17 cellular contexts compared by ENCODE assay signal in the genomic region with DNA sequence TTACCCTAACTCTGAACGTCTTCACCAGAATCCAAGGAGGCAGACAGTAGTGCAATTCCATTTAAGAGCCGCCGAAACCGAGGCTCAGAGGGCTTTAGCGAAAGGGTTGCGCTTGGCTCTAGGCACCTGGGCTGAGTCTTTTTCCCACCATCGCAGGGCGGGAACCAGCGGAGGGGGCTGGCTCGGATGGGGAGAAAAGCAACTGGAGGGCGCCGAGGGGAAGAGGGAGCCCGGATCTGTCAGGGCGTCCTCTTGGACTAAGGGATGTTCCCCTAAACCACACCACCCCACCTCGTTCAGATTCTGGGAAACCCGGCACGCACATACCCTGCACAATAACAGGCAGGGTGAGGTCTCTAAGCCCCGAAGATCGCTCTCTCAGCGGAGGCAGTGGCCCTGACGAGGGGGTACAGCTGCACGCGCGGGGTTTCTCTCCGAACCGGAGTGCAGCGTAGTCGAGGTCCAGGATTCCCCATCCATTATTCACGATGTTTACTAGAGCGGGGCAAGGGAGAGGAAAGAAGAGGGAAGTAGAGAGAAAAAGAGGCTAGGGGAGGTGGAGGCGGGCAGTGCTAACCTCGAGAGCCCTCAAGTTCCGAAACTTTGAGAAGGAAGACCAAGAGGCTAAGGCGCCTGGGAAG. TPM values are rescaled to one million over a fixed set of nuclear protein-coding genes. Genes with fewer than 3 reads are reported as not detected.
DNase-seq lines count a peak whose midpoint lies in the region; ATAC-seq and TF ChIP-seq lines count a peak whose summit lies in the region.
"Had no signal": no experiment of that assay in that cellular context is flagged by ENCODE, and none has a peak within 500 bp of the region (broad histone marks: within the 10 kb centered on the region; RNA-seq: fewer than 3 reads in every experiment).

No MANE protein-coding gene starts in this region.

- DNase-seq in WTC11 (ENCODE audit: low spot score) (peak; percentile 41), COR-L47 (lab: John Stamatoyannopoulos, UW) (no peak), NCI-H1930 (lab: John Stamatoyannopoulos, UW) (no peak)
- DNase-seq in stimulated activated naive B cell treated with anti-CD40 and anti-IgM and Interleukin-4, amounts not matched to agents 10 μg/mL and 1 μg/mL and 100 μg/mL, for 72 hours: no peak
- DNase-seq: CD4-positive, alpha-beta memory T cell; GF-D8; HCEC 1CT; NCI-H187; NCI-H526 treated with DMSO at 0.1 percent for 48 hours; SHP77 treated with DMSO at 0.1 percent for 48 hours had no signal

- H3K27ac Mint-ChIP-seq in WTC11: no peak overlapping the region
- H3K27ac Mint-ChIP-seq in stimulated activated naive B cell treated with anti-CD40 and anti-IgM and Interleukin-4, amounts not matched to agents 10 μg/mL and 1 μg/mL and 100 μg/mL, for 72 hours: peak overlapping the region; percentile 89
- H3K27ac Mint-ChIP-seq: B cell had no signal

- no peaks in the 10 kb centered on the region for H3K36me3 Mint-ChIP-seq in WTC11
- peaks cover 0 to 5% of the 10 kb centered on the region in 2 donors for H3K36me3 Mint-ChIP-seq in stimulated activated naive B cell treated with anti-CD40 and anti-IgM and Interleukin-4, amounts not matched to agents 10 μg/mL and 1 μg/mL and 100 μg/mL, for 72 hours
- H3K36me3 Mint-ChIP-seq: CD4-positive, alpha-beta memory T cell had no signal

- H3K27ac ChIP-seq in HUES48 (ENCODE audit: low read depth, low read length): no peak overlapping the region

- no peaks in the 10 kb centered on the region for H3K9me3 ChIP-seq in HUES48 (ENCODE audit: control insufficient read depth, insufficient read depth, low read length)
- no peaks in the 10 kb centered on the region for H3K9me3 ChIP-seq in iPS-15b (ENCODE audit: control insufficient read depth, insufficient read depth, low read length)

- H3K27me3 ChIP-seq in HUES48 (ENCODE audit: control insufficient read depth, insufficient read depth, low read length) (peaks cover 100% of the 10 kb centered on the region), iPS-15b (ENCODE audit: control insufficient read depth, insufficient read depth, low read length) (peaks cover 100% of the 10 kb centered on the region)

- H3K9ac ChIP-seq in HUES48 (ENCODE audit: low read depth, low read length) (no peak overlapping the region), iPS-15b (ENCODE audit: low read depth, low read length) (no peak overlapping the region)

- peaks cover 48% of the 10 kb centered on the region for H3K4me1 Mint-ChIP-seq in WTC11
- peaks cover 18 to 33% of the 10 kb centered on the region in 2 donors for H3K4me1 Mint-ChIP-seq in stimulated activated naive B cell treated with anti-CD40 and anti-IgM and Interleukin-4, amounts not matched to agents 10 μg/mL and 1 μg/mL and 100 μg/mL, for 72 hours

- ATAC-seq in WTC11: peak; percentile 5
- no peak for ATAC-seq in stimulated activated naive B cell treated with anti-CD40 and anti-IgM and Interleukin-4, amounts not matched to agents 10 μg/mL and 1 μg/mL and 100 μg/mL, for 72 hours (replicated peaks)
- ATAC-seq in GM21390 (IDR thresholded peaks at IDR 0.05; ENCODE audit: unreplicated experiment): no peak
- ATAC-seq: SK-N-SH treated with all-trans-retinoic acid at 6 μM for 48 hours had no signal

- CTCF ChIA-PET in WTC11 (lab: Charles Lee): interaction anchor here (1.3 kb wide), 1 partner anchor 53 kb away, joined by 4 read pairs; no protein-coding TSS in a partner anchor

- peaks cover 100% of the 10 kb centered on the region for H3K27me3 Mint-ChIP-seq in WTC11 (ENCODE audit: low read depth)
- H3K27me3 Mint-ChIP-seq in stimulated activated naive B cell treated with anti-CD40 and anti-IgM and Interleukin-4, amounts not matched to agents 10 μg/mL and 1 μg/mL and 100 μg/mL, for 72 hours: peaks cover 86 to 100% of the 10 kb centered on the region in 2 donors

- POLR2A ChIA-PET in WTC11 (lab: Charles Lee): no interaction called here

- no peak for TF ChIP-seq CTCF in WTC11 (IDR thresholded peaks at IDR 0.05)

- 0 out of 2 replicates have a peak overlapping the region, but pooled peaks have one; percentile 19 for H3K4me3 ChIP-seq in HUES48 (ENCODE audit: low read depth, low read length)
- peak overlapping the region; percentile 27 for H3K4me3 ChIP-seq in iPS-15b (ENCODE audit: low read depth, low read length)

- no peaks in the 10 kb centered on the region for H3K36me3 ChIP-seq in HUES48 (ENCODE audit: control insufficient read depth, insufficient read depth, low read length)
- no peaks in the 10 kb centered on the region for H3K36me3 ChIP-seq in iPS-15b (ENCODE audit: control insufficient read depth, insufficient read depth, low read length)

- no peaks in the 10 kb centered on the region for H3K9me3 Mint-ChIP-seq in WTC11
- H3K9me3 Mint-ChIP-seq in stimulated activated naive B cell treated with anti-CD40 and anti-IgM and Interleukin-4, amounts not matched to agents 10 μg/mL and 1 μg/mL and 100 μg/mL, for 72 hours: peaks cover 0 to 5% of the 10 kb centered on the region in 2 donors

- H3K4me3 Mint-ChIP-seq in WTC11: peak overlapping the region; percentile 77
- H3K4me3 Mint-ChIP-seq in stimulated activated naive B cell treated with anti-CD40 and anti-IgM and Interleukin-4, amounts not matched to agents 10 μg/mL and 1 μg/mL and 100 μg/mL, for 72 hours: peak overlapping the region in 1 of 2 donors; percentile 21
- H3K4me3 Mint-ChIP-seq: B cell had no signal

- H3K4me1 ChIP-seq in HUES48 (ENCODE audit: control insufficient read depth, insufficient read depth, low read length): peaks cover 30% of the 10 kb centered on the region
- no peaks in the 10 kb centered on the region for H3K4me1 ChIP-seq in iPS-15b (ENCODE audit: control insufficient read depth, insufficient read depth, low read length)

TF ChIP-seq in WTC11, 78 proteins besides CTCF, POLR2A, EP300 and RAD21:
- TF ChIP-seq, protein P1, sequence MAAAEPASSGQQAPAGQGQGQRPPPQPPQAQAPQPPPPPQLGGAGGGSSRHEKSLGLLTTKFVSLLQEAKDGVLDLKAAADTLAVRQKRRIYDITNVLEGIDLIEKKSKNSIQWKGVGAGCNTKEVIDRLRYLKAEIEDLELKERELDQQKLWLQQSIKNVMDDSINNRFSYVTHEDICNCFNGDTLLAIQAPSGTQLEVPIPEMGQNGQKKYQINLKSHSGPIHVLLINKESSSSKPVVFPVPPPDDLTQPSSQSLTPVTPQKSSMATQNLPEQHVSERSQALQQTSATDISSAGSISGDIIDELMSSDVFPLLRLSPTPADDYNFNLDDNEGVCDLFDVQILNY (CRISPR knock-in tag; IDR thresholded peaks at IDR 0.05): 0 out of 2 replicates have a peak, but pooled peaks have one; percentile 55
- TF ChIP-seq, protein P2, sequence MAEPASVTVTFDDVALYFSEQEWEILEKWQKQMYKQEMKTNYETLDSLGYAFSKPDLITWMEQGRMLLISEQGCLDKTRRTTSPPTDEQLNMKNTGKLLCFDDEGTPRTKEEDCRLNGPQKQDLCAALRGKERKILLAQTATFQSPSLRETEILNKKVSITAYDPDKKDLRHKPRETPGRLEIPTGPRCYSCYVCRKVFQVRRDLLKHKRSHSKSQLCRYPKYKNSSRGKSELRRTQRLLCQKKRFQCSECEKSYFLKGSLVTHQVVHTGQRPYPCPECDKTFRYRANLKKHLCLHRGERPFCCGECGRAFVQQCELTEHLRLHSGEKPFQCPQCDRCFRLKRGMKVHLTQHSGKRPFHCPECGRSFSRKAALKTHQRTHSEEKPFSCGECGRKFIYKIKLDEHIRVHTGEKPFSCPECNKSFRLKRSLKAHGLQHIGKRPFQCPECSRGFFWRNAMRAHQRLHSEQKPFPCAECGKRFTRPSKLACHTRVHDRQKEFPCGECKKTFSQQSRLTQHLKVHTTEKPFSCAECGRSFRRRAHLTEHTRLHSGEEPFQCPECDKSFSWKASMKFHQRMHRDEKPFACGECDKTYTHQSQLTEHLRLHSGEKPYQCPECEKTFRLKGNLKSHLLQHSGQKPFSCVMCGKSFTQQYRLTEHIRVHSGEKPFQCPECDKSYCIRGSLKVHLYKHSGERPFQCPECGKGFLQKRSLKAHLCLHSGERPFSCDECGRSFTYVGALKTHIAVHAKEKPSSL (CRISPR knock-in tag; conservative IDR thresholded peaks at IDR 0.05): no peak

RNA-seq across cellular contexts. Expression of a gene that starts 1.3 kb away (rescaled TPM):
- total RNA-seq in WTC11 (2021): not detected in 3 replicates
- total RNA-seq: B cell; CD4-positive, alpha-beta memory T cell; OCI-LY7; RPMI7951 had no signal
